In genomic region chr4:4409416-4410115, GRCh38 we compare ENCODE assay signal across 27 cellular contexts. TPM values are rescaled to one million over a fixed set of nuclear protein-coding genes. Genes with fewer than 3 reads are reported as not detected.
"Had no signal": no experiment of that assay in that cellular context is flagged by ENCODE, and none has a peak within 500 bp of the region (broad histone marks: within the 10 kb centered on the region; RNA-seq: fewer than 3 reads in every experiment).

No MANE protein-coding gene starts in this region.

- H3K27me3 ChIP-seq: brain microvascular endothelial cell, cardiac muscle cell, MG63 had no signal

- H3K4me3 Mint-ChIP-seq: activated CD4-positive, alpha-beta memory T cell treated with anti-CD3 and anti-CD28 coated beads for 36 hours; activated CD4-positive, alpha-beta T cell treated with anti-CD3 and anti-CD28 coated beads, Interleukin-2, amount 10 ng/mL, durations not matched to agents 7 days and 5 days; activated naive CD4-positive, alpha-beta T cell treated with anti-CD3 and anti-CD28 coated beads for 36 hours; activated naive CD8-positive, alpha-beta T cell; activated T-cell treated with anti-CD3 and anti-CD28 coated beads, Interleukin-2, amount 50 U/mL, for 4 hours; T-helper 1 cell treated with Interleukin-12 subunit alpha and Interleukin-12 subunit beta and Interleukin-4 antibody, amounts not matched to agents 30 μg/mL and 1 μg/mL, for 36 hours had no signal

- H3K4me3 ChIP-seq: cardiac muscle cell, MG63 had no signal

- H3K4me1 Mint-ChIP-seq: activated CD4-positive, alpha-beta T cell treated with anti-CD3 and anti-CD28 coated beads, Interleukin-2, amount 10 ng/mL, durations not matched to agents 7 days and 5 days had no signal

- H3K36me3 Mint-ChIP-seq: activated CD4-positive, alpha-beta memory T cell treated with anti-CD3 and anti-CD28 coated beads for 36 hours had no signal

- H3K36me3 ChIP-seq: brain microvascular endothelial cell, cardiac muscle cell, MG63 had no signal

- H3K27ac ChIP-seq: brain microvascular endothelial cell, cardiac muscle cell, VCaP had no signal

- H3K9me3 ChIP-seq: MG63 had no signal

- ATAC-seq: activated T-cell treated with anti-CD3 and anti-CD28 coated beads, Interleukin-2, amount 50 U/mL, for 4 hours; PC-3 had no signal

- H3K9me3 Mint-ChIP-seq: activated CD4-positive, alpha-beta memory T cell treated with anti-CD3 and anti-CD28 coated beads for 36 hours; activated CD4-positive, alpha-beta T cell treated with anti-CD3 and anti-CD28 coated beads, Interleukin-2, amount 10 ng/mL, durations not matched to agents 7 days and 5 days; activated naive CD4-positive, alpha-beta T cell treated with anti-CD3 and anti-CD28 coated beads for 36 hours; activated T-cell treated with anti-CD3 and anti-CD28 coated beads, Interleukin-2, amount 50 U/mL, for 4 hours; T-helper 1 cell treated with Interleukin-12 subunit alpha and Interleukin-12 subunit beta and Interleukin-4 antibody, amounts not matched to agents 30 μg/mL and 1 μg/mL, for 36 hours had no signal

- DNase-seq: activated CD4-positive, alpha-beta memory T cell treated with anti-CD3 and anti-CD28 coated beads for 36 hours; activated CD4-positive, alpha-beta T cell treated with anti-CD3 and anti-CD28 coated beads, Interleukin-2, amount 10 ng/mL, durations not matched to agents 7 days and 5 days; activated CD4-positive, CD25-positive, alpha-beta regulatory T cell; activated CD8-positive, alpha-beta memory T cell treated with anti-CD3 and anti-CD28 coated beads for 24 hours; activated gamma-delta T cell; activated naive CD4-positive, alpha-beta T cell treated with anti-CD3 and anti-CD28 coated beads for 36 hours; activated T-cell treated with anti-CD3 and anti-CD28 coated beads, Interleukin-2, amount 50 U/mL, for 4 hours; amygdala; brain microvascular endothelial cell; MG63; MV-4-11; NCI-H1092 treated with DMSO at 0.1 percent for 48 hours; NCI-H1417 treated with DMSO at 0.1 percent for 48 hours; NCI-H1694; NCI-H2029; NCI-H2107; NCI-H2171 treated with DMSO at 0.1 percent for 48 hours; NCI-H226; NCI-H526 treated with DMSO at 0.1 percent for 48 hours; NK-92 treated with Interleukin-12 subunit alpha and Interleukin-12 subunit beta, amount 100 ng/mL, for 24 hours; PC-3; SHP77 treated with DMSO at 0.1 percent for 48 hours; T1000 had no signal

- H3K27ac Mint-ChIP-seq: activated CD4-positive, alpha-beta memory T cell treated with anti-CD3 and anti-CD28 coated beads for 36 hours; activated CD4-positive, alpha-beta T cell treated with anti-CD3 and anti-CD28 coated beads, Interleukin-2, amount 10 ng/mL, durations not matched to agents 7 days and 5 days; activated naive CD4-positive, alpha-beta T cell treated with anti-CD3 and anti-CD28 coated beads for 36 hours; activated naive CD8-positive, alpha-beta T cell; T-helper 1 cell treated with Interleukin-12 subunit alpha and Interleukin-12 subunit beta and Interleukin-4 antibody, amounts not matched to agents 30 μg/mL and 1 μg/mL, for 36 hours had no signal

- H3K27me3 Mint-ChIP-seq: activated CD4-positive, alpha-beta memory T cell treated with anti-CD3 and anti-CD28 coated beads for 36 hours; activated CD4-positive, alpha-beta T cell treated with anti-CD3 and anti-CD28 coated beads, Interleukin-2, amount 10 ng/mL, durations not matched to agents 7 days and 5 days; activated naive CD8-positive, alpha-beta T cell had no signal

RNA-seq across cellular contexts. Expression of gene NSG1, which starts 22.7 kb away (rescaled TPM):
- total RNA-seq: PC-3 had no signal
